In genomic region chr14:21102472-21103164, GRCh38 we compare ENCODE assay signal across 11 cellular contexts. TPM values are rescaled to one million over a fixed set of nuclear protein-coding genes. Genes with fewer than 3 reads are reported as not detected.
DNase-seq lines count a peak whose midpoint lies in the region; FAIRE-seq and TF ChIP-seq lines count a peak whose summit lies in the region.
"Had no signal": no experiment of that assay in that cellular context is flagged by ENCODE, and none has a peak within 500 bp of the region (broad histone marks: within the 10 kb centered on the region; RNA-seq: fewer than 3 reads in every experiment).

No MANE protein-coding gene starts in this region.

- H3K9me2 ChIP-seq in OCI-LY1 (ENCODE audit: low read depth, low read length) = no peaks in the 10 kb centered on the region

- DNase-seq in DMS153 treated with DMSO at 0.1 percent for 48 hours (lab: John Stamatoyannopoulos, UW; ENCODE audit: unreplicated experiment) = peak; percentile 33
- no peak for DNase-seq in DMS153 (lab: John Stamatoyannopoulos, UW)
- no peak for DNase-seq in epithelial cell of esophagus (ENCODE audit: low read depth)
- no peak for DNase-seq in D721Med (ENCODE audit: insufficient read length, low spot score)
- no peak for DNase-seq in RCC 7860 (ENCODE audit: low spot score)
- DNase-seq in H4 (ENCODE audit: low spot score) = no peak

- peak overlapping the region; percentile 86 for H3K4me3 ChIP-seq in OCI-LY1 (ENCODE audit: low read depth, low read length, poor library complexity, severe bottlenecking)
- H3K4me3 ChIP-seq in epithelial cell of esophagus (ENCODE audit: low read length) = peak overlapping the region; percentile 75
- peak overlapping the region; percentile 79 for H3K4me3 ChIP-seq in rectal smooth muscle tissue (ENCODE audit: low read length)

- FAIRE-seq in D721Med (lab: Jason Lieb, UNC) (no peak), RCC 7860 (lab: Jason Lieb, UNC) (no peak)
- FAIRE-seq: endometrium had no signal

- peak overlapping the region; percentile 82 for H3K4me2 ChIP-seq in OCI-LY1 (ENCODE audit: low read length)

- H3K9ac ChIP-seq in OCI-LY1 (ENCODE audit: low read length) (peak overlapping the region; percentile 96; the same call in 1 of the 2 replicates), rectal smooth muscle tissue (ENCODE audit: low read length) (no peak overlapping the region)

- H3K27ac ChIP-seq in OCI-LY1 (ENCODE audit: low read depth, low read length, poor library complexity, severe bottlenecking) = no peak overlapping the region
- H3K27ac ChIP-seq in rectal smooth muscle tissue (ENCODE audit: low read depth, low read length) = no peak overlapping the region

- no peaks in the 10 kb centered on the region for H3K79me2 ChIP-seq in OCI-LY1 (ENCODE audit: insufficient read depth, low read length)

- H3K36me3 ChIP-seq in OCI-LY1 (ENCODE audit: insufficient read depth, low read length) (no peaks in the 10 kb centered on the region), rectal smooth muscle tissue (ENCODE audit: control insufficient read depth, insufficient read depth, low read length) (no peaks in the 10 kb centered on the region)
- H3K36me3 ChIP-seq: upper lobe of left lung had no signal

- H3K27me3 ChIP-seq in OCI-LY1 (ENCODE audit: insufficient read depth, low read length) = no peaks in the 10 kb centered on the region
- H3K27me3 ChIP-seq in rectal smooth muscle tissue (ENCODE audit: control insufficient read depth, insufficient read depth, low read length) = no peaks in the 10 kb centered on the region
- H3K27me3 ChIP-seq: upper lobe of left lung had no signal

- H3K4me1 ChIP-seq in OCI-LY1 (ENCODE audit: insufficient read depth, low read length, severe bottlenecking) = peaks cover 30% of the 10 kb centered on the region
- peaks cover 24% of the 10 kb centered on the region for H3K4me1 ChIP-seq in rectal smooth muscle tissue (ENCODE audit: control insufficient read depth, insufficient read depth, low read length)

- 0 out of 2 replicates have a peak overlapping the region, but pooled peaks have one; percentile 83 for H2AFZ ChIP-seq in OCI-LY1 (ENCODE audit: low read length)

- no peaks in the 10 kb centered on the region for H4K20me1 ChIP-seq in OCI-LY1 (ENCODE audit: insufficient read depth, low read length)

- no peaks in the 10 kb centered on the region for H3K9me3 ChIP-seq in OCI-LY1 (ENCODE audit: low read length)
- H3K9me3 ChIP-seq: upper lobe of left lung had no signal

- no peaks in the 10 kb centered on the region for H3F3A ChIP-seq in OCI-LY1 (ENCODE audit: insufficient read depth, low read length)

- TF ChIP-seq CTCF in OCI-LY1 (IDR thresholded peaks at IDR 0.05; ENCODE audit: low read length) (no peak), epithelial cell of esophagus (IDR thresholded peaks at IDR 0.05; ENCODE audit: insufficient read depth, low read depth, low read length, missing control alignments) (no peak), D721Med (IDR thresholded peaks at IDR 0.05; ENCODE audit: insufficient read depth, missing control alignments) (no peak)

RNA-seq across cellular contexts. Expression of gene TMEM253, which starts 1.8 kb away (rescaled TPM):
- total RNA-seq in H4 (2014; rRNA removed; shearing (Covaris generic)) = 0.47 and 0.68 TPM in 2 replicates
- total RNA-seq: A172 had no signal

RNA-seq across cellular contexts. Expression of gene ZNF219, which starts 4.2 kb away (rescaled TPM):
- 7.3 and 11.3 TPM in 2 replicates for total RNA-seq in H4 (2014; rRNA removed; shearing (Covaris generic))

RNA-seq across cellular contexts. Expression of gene ARHGEF40, which starts 32.5 kb away (rescaled TPM):
- total RNA-seq in H4 (2014; rRNA removed; shearing (Covaris generic)) = 11.2 and 15.4 TPM in 2 replicates

RNA-seq across cellular contexts. Expression of gene RNASE8, which starts 45.0 kb away (rescaled TPM):
- total RNA-seq in H4 (2014; rRNA removed; shearing (Covaris generic)) = not detected in 2 replicates
- total RNA-seq: A172, upper lobe of left lung had no signal

RNA-seq across cellular contexts. Expression of gene OR5AU1, which starts 53.2 kb away (rescaled TPM):
- total RNA-seq in H4 (2014; rRNA removed; shearing (Covaris generic)) = not detected in 2 replicates
- total RNA-seq: A172, upper lobe of left lung had no signal
